Comparison of ENCODE assay signal across 1 cellular context in genomic region chr2:117698287-117698686, GRCh38.
TF ChIP-seq lines count a peak whose summit lies in the region.

No MANE protein-coding gene starts in this region.

TF ChIP-seq in H1, 55 proteins besides CTCF, POLR2A, EP300 and RAD21 (continued from another document):
- TF ChIP-seq ATF2 (IDR thresholded peaks at IDR 0.05; ENCODE audit: low read length) (no peak), TEAD4 (IDR thresholded peaks at IDR 0.05; ENCODE audit: low read depth, low read length) (no peak)
TF ChIP-seq in H1: peak in this region for 0.
